Comparison of ENCODE assay signal across 9 cellular contexts in the genomic region with DNA sequence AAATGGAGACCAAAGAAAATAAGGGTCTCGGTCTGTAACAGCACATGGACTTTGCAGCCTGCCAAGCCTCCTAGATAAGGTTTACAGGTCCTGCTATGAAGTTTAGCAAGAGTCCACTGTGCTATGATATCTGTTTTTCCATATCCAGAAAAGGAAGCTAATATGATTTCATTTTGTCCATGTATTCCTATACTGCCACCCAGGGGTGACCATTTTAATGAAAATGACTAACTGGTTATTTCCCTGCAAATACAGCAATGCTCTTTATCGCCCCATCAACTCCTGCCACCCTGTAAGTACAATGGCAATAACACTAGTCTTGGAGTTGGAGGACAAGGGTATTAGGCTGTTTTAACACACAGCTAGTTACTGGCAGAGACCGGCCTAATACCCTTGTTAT.
DNase-seq lines count a peak whose midpoint lies in the region; ATAC-seq lines count a peak whose summit lies in the region.
"Had no signal": no experiment of that assay in that cellular context is flagged by ENCODE, and none has a peak within 500 bp of the region (broad histone marks: within the 10 kb centered on the region; RNA-seq: fewer than 3 reads in every experiment).

No MANE protein-coding gene starts in this region.

- no peak overlapping the region for H3K27ac Mint-ChIP-seq in activated CD4-positive, alpha-beta T cell treated with anti-CD3 and anti-CD28 coated beads for 36 hours
- H3K27ac Mint-ChIP-seq in activated CD4-positive, alpha-beta T cell treated with anti-CD3 and anti-CD28 coated beads, Interleukin-2, amount 10 ng/mL, durations not matched to agents 24 days and 14 days = no peak overlapping the region
- H3K27ac Mint-ChIP-seq: CD4-positive, alpha-beta memory T cell had no signal

- intact Hi-C loops in activated CD4-positive, alpha-beta T cell treated with anti-CD3 and anti-CD28 coated beads for 36 hours (cut with DNase I, micrococcal nuclease) = loop anchor here (1.0 to 5.0 kb wide), 2 partner anchors 61 kb away; no protein-coding TSS in a partner anchor
- intact Hi-C loops in activated CD4-positive, alpha-beta T cell treated with anti-CD3 and anti-CD28 coated beads, Interleukin-2, amount 10 ng/mL, durations not matched to agents 24 days and 14 days (cut with micrococcal nuclease) = loop anchor here (5.0 kb wide), 1 partner anchor 61 kb away; no protein-coding TSS in a partner anchor

- no peaks in the 10 kb centered on the region for H3K9me3 Mint-ChIP-seq in activated CD4-positive, alpha-beta T cell treated with anti-CD3 and anti-CD28 coated beads for 36 hours (ENCODE audit: low read depth)
- H3K9me3 Mint-ChIP-seq in activated CD4-positive, alpha-beta T cell treated with anti-CD3 and anti-CD28 coated beads, Interleukin-2, amount 10 ng/mL, durations not matched to agents 24 days and 14 days = no peaks in the 10 kb centered on the region

- POLR2A ChIA-PET in activated CD4-positive, alpha-beta T cell treated with anti-CD3 and anti-CD28 coated beads for 36 hours (lab: Charles Lee) = no interaction called here

- peaks cover 2% of the 10 kb centered on the region for H3K27me3 Mint-ChIP-seq in activated CD4-positive, alpha-beta T cell treated with anti-CD3 and anti-CD28 coated beads for 36 hours
- peaks cover 9% of the 10 kb centered on the region for H3K27me3 Mint-ChIP-seq in activated CD4-positive, alpha-beta T cell treated with anti-CD3 and anti-CD28 coated beads, Interleukin-2, amount 10 ng/mL, durations not matched to agents 24 days and 14 days

- CTCF ChIA-PET in activated CD4-positive, alpha-beta T cell treated with anti-CD3 and anti-CD28 coated beads for 36 hours (lab: Charles Lee) = no interaction called here

- DNase-seq in activated CD4-positive, alpha-beta T cell treated with anti-CD3 and anti-CD28 coated beads for 36 hours = no peak
- DNase-seq in activated CD4-positive, alpha-beta T cell treated with anti-CD3 and anti-CD28 coated beads, Interleukin-2, amount 10 ng/mL, durations not matched to agents 24 days and 14 days = no peak
- DNase-seq in NCI-H2227 treated with DMSO at 0.1 percent for 48 hours (lab: John Stamatoyannopoulos, UW) = peak; percentile 16
- DNase-seq in cerebellum (ENCODE audit: low spot score) = peak; percentile 1
- peak; percentile 15 for DNase-seq in stromal cell of bone marrow (ENCODE audit: low read depth)
- DNase-seq in NCI-H2107 treated with DMSO at 0.1 percent for 48 hours (lab: John Stamatoyannopoulos, UW; ENCODE audit: unreplicated experiment) = no peak
- DNase-seq in activated CD8-positive, alpha-beta memory T cell treated with anti-CD3 and anti-CD28 coated beads for 24 hours = no peak

- no peaks in the 10 kb centered on the region for H3K36me3 Mint-ChIP-seq in activated CD4-positive, alpha-beta T cell treated with anti-CD3 and anti-CD28 coated beads for 36 hours (ENCODE audit: low read depth)
- H3K36me3 Mint-ChIP-seq in activated CD4-positive, alpha-beta T cell treated with anti-CD3 and anti-CD28 coated beads, Interleukin-2, amount 10 ng/mL, durations not matched to agents 24 days and 14 days (ENCODE audit: low read depth) = no peaks in the 10 kb centered on the region
- H3K36me3 Mint-ChIP-seq: CD4-positive, alpha-beta memory T cell had no signal

- H3K4me3 Mint-ChIP-seq in activated CD4-positive, alpha-beta T cell treated with anti-CD3 and anti-CD28 coated beads for 36 hours = no peak overlapping the region
- H3K4me3 Mint-ChIP-seq in activated CD4-positive, alpha-beta T cell treated with anti-CD3 and anti-CD28 coated beads, Interleukin-2, amount 10 ng/mL, durations not matched to agents 24 days and 14 days = no peak overlapping the region
- H3K4me3 Mint-ChIP-seq: CD4-positive, alpha-beta memory T cell had no signal

- no peaks in the 10 kb centered on the region for H3K4me1 Mint-ChIP-seq in activated CD4-positive, alpha-beta T cell treated with anti-CD3 and anti-CD28 coated beads for 36 hours
- H3K4me1 Mint-ChIP-seq in activated CD4-positive, alpha-beta T cell treated with anti-CD3 and anti-CD28 coated beads, Interleukin-2, amount 10 ng/mL, durations not matched to agents 24 days and 14 days = no peaks in the 10 kb centered on the region
- H3K4me1 Mint-ChIP-seq: CD4-positive, alpha-beta memory T cell had no signal

- ATAC-seq in activated CD4-positive, alpha-beta T cell treated with anti-CD3 and anti-CD28 coated beads for 36 hours = peak; percentile 44
- ATAC-seq in activated CD4-positive, CD25-positive, alpha-beta regulatory T cell treated with anti-CD3 and anti-CD28 coated beads, Interleukin-2, amount 50 U/mL, for 24 hours = no peak

Comparison
In these comparisons a context has a peak if more than half of its experiments do, and no peak if none do; other contexts are left out.
1. DNase-seq: peak in NCI-H2227 treated with DMSO at 0.1 percent for 48 hours (single experiment), cerebellum (single experiment) and stromal cell of bone marrow (single experiment); none in activated CD4-positive, alpha-beta T cell treated with anti-CD3 and anti-CD28 coated beads for 36 hours (single experiment), activated CD4-positive, alpha-beta T cell treated with anti-CD3 and anti-CD28 coated beads, Interleukin-2, amount 10 ng/mL, durations not matched to agents 24 days and 14 days (single experiment), NCI-H2107 treated with DMSO at 0.1 percent for 48 hours (single experiment) and activated CD8-positive, alpha-beta memory T cell treated with anti-CD3 and anti-CD28 coated beads for 24 hours (single experiment).